Comparison of ENCODE assay signal across 8 cellular contexts in the genomic region with DNA sequence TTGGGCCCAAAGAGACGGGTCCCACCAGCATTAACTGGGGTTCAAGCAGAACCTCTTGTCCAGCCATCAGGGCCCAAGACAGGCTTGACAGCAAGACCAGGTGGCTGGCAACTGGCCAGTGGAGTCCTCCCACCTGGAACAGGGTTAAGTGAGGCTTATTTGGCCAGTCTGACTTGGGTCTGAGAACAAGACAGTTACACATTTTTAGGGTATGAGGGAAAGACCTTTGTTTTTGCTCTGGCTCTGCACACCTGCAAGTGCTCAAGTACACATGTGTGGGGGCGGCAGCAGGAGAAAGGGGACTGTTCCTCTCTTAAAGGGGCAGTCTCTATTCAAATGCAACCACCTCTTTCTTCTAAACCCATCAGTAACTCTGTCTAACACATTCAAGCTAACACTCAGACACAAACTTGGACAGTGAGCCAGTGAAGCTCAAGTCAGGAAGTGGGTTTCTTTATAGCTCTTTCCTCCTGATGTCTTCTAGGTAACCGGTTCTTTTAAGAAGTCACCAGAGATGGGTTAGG.
DNase-seq lines count a peak whose midpoint lies in the region; ATAC-seq and TF ChIP-seq lines count a peak whose summit lies in the region.

No MANE protein-coding gene starts in this region.

- H3K9me3 Mint-ChIP-seq in chondrocyte (ENCODE audit: low read depth) (no peaks in the 10 kb centered on the region), glutamatergic neuron (ENCODE audit: unreplicated experiment) (peaks cover under 1% of the 10 kb centered on the region)

- in situ Hi-C loops in GM13976 (cut with MboI; ENCODE audit: low sequenced_read_pairs, unreplicated experiment), result no loop called here

- DNase-seq in GM13976 (ENCODE audit: low spot score), result peak; percentile 64
- no peak for DNase-seq in chondrocyte (ENCODE audit: low spot score)
- no peak for DNase-seq in glutamatergic neuron
- DNase-seq in dermis blood vessel endothelial cell, result no peak
- no peak for DNase-seq in posterior vena cava (ENCODE audit: low spot score)
- DNase-seq in cerebellar cortex (ENCODE audit: low spot score), result no peak

- intact Hi-C loops in posterior vena cava (cut with DNase I), result no loop called here

- peak overlapping the region; percentile 68 for H3K27ac Mint-ChIP-seq in chondrocyte (ENCODE audit: unreplicated experiment)
- no peak overlapping the region for H3K27ac Mint-ChIP-seq in glutamatergic neuron (ENCODE audit: unreplicated experiment)

- no peaks in the 10 kb centered on the region for H3K27me3 Mint-ChIP-seq in chondrocyte (ENCODE audit: low read depth)
- H3K27me3 Mint-ChIP-seq in glutamatergic neuron (ENCODE audit: unreplicated experiment), result no peaks in the 10 kb centered on the region

- no peak overlapping the region for H3K4me3 Mint-ChIP-seq in chondrocyte (ENCODE audit: unreplicated experiment)
- H3K4me3 Mint-ChIP-seq in glutamatergic neuron (ENCODE audit: unreplicated experiment), result no peak overlapping the region

- ATAC-seq in GM21381 (IDR thresholded peaks at IDR 0.05; ENCODE audit: unreplicated experiment) (peak; percentile 38), HG03558 (IDR thresholded peaks at IDR 0.05; ENCODE audit: extremely low read depth, unreplicated experiment) (peak; percentile 31)

- TF ChIP-seq CTCF in GM13976 (IDR thresholded peaks at IDR 0.05; ENCODE audit: borderline replicate concordance, control extremely low read depth, extremely low read depth, insufficient read depth, missing control alignments) (no peak), chondrocyte (IDR thresholded peaks at IDR 0.05) (no peak), glutamatergic neuron (IDR thresholded peaks at IDR 0.05; ENCODE audit: partially characterized antibody, unreplicated experiment) (no peak)

- H3K36me3 Mint-ChIP-seq in chondrocyte (ENCODE audit: low read depth) (peaks cover 37% of the 10 kb centered on the region), glutamatergic neuron (ENCODE audit: unreplicated experiment) (no peaks in the 10 kb centered on the region)

- H3K4me1 Mint-ChIP-seq in chondrocyte (ENCODE audit: low read depth) (peaks cover 85% of the 10 kb centered on the region), glutamatergic neuron (ENCODE audit: low read depth, unreplicated experiment) (no peaks in the 10 kb centered on the region)
